ENCODE assay signal across 2 cellular contexts in the genomic region with DNA sequence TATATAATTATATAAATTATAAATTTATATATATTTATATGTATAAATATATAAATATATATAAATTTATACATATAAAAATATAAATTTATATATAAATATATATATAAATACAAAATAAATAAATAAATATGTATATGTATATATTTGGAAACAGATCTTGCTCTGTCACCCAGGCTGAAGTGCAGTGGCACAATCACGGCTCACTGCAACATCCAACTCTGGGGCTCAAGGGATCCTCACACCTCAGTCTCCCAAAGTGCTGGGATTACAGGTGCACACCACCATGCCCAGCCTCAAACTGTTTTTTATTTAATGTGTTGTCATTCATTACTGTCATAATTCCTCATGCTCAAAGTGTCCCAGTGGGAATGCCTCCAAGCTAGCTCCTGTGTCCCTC.
TF ChIP-seq lines count a peak whose summit lies in the region.

No MANE protein-coding gene starts in this region.

TF ChIP-seq in H1, 55 proteins besides CTCF, POLR2A, EP300 and RAD21 (continued from another document):
- TF ChIP-seq, protein P1, sequence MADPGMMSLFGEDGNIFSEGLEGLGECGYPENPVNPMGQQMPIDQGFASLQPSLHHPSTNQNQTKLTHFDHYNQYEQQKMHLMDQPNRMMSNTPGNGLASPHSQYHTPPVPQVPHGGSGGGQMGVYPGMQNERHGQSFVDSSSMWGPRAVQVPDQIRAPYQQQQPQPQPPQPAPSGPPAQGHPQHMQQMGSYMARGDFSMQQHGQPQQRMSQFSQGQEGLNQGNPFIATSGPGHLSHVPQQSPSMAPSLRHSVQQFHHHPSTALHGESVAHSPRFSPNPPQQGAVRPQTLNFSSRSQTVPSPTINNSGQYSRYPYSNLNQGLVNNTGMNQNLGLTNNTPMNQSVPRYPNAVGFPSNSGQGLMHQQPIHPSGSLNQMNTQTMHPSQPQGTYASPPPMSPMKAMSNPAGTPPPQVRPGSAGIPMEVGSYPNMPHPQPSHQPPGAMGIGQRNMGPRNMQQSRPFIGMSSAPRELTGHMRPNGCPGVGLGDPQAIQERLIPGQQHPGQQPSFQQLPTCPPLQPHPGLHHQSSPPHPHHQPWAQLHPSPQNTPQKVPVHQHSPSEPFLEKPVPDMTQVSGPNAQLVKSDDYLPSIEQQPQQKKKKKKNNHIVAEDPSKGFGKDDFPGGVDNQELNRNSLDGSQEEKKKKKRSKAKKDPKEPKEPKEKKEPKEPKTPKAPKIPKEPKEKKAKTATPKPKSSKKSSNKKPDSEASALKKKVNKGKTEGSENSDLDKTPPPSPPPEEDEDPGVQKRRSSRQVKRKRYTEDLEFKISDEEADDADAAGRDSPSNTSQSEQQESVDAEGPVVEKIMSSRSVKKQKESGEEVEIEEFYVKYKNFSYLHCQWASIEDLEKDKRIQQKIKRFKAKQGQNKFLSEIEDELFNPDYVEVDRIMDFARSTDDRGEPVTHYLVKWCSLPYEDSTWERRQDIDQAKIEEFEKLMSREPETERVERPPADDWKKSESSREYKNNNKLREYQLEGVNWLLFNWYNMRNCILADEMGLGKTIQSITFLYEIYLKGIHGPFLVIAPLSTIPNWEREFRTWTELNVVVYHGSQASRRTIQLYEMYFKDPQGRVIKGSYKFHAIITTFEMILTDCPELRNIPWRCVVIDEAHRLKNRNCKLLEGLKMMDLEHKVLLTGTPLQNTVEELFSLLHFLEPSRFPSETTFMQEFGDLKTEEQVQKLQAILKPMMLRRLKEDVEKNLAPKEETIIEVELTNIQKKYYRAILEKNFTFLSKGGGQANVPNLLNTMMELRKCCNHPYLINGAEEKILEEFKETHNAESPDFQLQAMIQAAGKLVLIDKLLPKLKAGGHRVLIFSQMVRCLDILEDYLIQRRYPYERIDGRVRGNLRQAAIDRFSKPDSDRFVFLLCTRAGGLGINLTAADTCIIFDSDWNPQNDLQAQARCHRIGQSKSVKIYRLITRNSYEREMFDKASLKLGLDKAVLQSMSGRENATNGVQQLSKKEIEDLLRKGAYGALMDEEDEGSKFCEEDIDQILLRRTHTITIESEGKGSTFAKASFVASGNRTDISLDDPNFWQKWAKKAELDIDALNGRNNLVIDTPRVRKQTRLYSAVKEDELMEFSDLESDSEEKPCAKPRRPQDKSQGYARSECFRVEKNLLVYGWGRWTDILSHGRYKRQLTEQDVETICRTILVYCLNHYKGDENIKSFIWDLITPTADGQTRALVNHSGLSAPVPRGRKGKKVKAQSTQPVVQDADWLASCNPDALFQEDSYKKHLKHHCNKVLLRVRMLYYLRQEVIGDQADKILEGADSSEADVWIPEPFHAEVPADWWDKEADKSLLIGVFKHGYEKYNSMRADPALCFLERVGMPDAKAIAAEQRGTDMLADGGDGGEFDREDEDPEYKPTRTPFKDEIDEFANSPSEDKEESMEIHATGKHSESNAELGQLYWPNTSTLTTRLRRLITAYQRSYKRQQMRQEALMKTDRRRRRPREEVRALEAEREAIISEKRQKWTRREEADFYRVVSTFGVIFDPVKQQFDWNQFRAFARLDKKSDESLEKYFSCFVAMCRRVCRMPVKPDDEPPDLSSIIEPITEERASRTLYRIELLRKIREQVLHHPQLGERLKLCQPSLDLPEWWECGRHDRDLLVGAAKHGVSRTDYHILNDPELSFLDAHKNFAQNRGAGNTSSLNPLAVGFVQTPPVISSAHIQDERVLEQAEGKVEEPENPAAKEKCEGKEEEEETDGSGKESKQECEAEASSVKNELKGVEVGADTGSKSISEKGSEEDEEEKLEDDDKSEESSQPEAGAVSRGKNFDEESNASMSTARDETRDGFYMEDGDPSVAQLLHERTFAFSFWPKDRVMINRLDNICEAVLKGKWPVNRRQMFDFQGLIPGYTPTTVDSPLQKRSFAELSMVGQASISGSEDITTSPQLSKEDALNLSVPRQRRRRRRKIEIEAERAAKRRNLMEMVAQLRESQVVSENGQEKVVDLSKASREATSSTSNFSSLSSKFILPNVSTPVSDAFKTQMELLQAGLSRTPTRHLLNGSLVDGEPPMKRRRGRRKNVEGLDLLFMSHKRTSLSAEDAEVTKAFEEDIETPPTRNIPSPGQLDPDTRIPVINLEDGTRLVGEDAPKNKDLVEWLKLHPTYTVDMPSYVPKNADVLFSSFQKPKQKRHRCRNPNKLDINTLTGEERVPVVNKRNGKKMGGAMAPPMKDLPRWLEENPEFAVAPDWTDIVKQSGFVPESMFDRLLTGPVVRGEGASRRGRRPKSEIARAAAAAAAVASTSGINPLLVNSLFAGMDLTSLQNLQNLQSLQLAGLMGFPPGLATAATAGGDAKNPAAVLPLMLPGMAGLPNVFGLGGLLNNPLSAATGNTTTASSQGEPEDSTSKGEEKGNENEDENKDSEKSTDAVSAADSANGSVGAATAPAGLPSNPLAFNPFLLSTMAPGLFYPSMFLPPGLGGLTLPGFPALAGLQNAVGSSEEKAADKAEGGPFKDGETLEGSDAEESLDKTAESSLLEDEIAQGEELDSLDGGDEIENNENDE (IDR thresholded peaks at IDR 0.05; ENCODE audit: insufficient replicate concordance, low read length): no peak
- TF ChIP-seq HDAC6 (IDR thresholded peaks at IDR 0.05; ENCODE audit: low read depth, low read length): no peak
- TF ChIP-seq, protein P2, sequence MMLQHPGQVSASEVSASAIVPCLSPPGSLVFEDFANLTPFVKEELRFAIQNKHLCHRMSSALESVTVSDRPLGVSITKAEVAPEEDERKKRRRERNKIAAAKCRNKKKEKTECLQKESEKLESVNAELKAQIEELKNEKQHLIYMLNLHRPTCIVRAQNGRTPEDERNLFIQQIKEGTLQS (IDR thresholded peaks at IDR 0.05; ENCODE audit: insufficient read depth, low read depth, low read length): no peak

TF ChIP-seq in SK-N-SH treated with all-trans-retinoic acid at 6 μM for 48 hours, 23 proteins besides CTCF, POLR2A, EP300 and RAD21 (continued from another document):
- TF ChIP-seq, protein P3, sequence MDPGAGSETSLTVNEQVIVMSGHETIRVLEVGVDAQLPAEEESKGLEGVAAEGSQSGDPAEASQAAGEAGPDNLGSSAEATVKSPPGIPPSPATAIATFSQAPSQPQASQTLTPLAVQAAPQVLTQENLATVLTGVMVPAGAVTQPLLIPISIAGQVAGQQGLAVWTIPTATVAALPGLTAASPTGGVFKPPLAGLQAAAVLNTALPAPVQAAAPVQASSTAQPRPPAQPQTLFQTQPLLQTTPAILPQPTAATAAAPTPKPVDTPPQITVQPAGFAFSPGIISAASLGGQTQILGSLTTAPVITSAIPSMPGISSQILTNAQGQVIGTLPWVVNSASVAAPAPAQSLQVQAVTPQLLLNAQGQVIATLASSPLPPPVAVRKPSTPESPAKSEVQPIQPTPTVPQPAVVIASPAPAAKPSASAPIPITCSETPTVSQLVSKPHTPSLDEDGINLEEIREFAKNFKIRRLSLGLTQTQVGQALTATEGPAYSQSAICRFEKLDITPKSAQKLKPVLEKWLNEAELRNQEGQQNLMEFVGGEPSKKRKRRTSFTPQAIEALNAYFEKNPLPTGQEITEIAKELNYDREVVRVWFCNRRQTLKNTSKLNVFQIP (CRISPR knock-in tag; IDR thresholded peaks at IDR 0.05; ENCODE audit: borderline replicate concordance, low read depth): no peak
- no peak for TF ChIP-seq ZNF565 (CRISPR knock-in tag; conservative IDR thresholded peaks at IDR 0.05; ENCODE audit: low read depth)
- TF ChIP-seq ZFP30 (CRISPR knock-in tag; IDR thresholded peaks at IDR 0.05): no peak
- no peak for TF ChIP-seq TOX (CRISPR knock-in tag; IDR thresholded peaks at IDR 0.05; ENCODE audit: borderline replicate concordance)
- TF ChIP-seq RARB (CRISPR knock-in tag; IDR thresholded peaks at IDR 0.05): no peak
- no peak for TF ChIP-seq ZC3H10 (CRISPR knock-in tag; IDR thresholded peaks at IDR 0.05)
- TF ChIP-seq, protein P4, sequence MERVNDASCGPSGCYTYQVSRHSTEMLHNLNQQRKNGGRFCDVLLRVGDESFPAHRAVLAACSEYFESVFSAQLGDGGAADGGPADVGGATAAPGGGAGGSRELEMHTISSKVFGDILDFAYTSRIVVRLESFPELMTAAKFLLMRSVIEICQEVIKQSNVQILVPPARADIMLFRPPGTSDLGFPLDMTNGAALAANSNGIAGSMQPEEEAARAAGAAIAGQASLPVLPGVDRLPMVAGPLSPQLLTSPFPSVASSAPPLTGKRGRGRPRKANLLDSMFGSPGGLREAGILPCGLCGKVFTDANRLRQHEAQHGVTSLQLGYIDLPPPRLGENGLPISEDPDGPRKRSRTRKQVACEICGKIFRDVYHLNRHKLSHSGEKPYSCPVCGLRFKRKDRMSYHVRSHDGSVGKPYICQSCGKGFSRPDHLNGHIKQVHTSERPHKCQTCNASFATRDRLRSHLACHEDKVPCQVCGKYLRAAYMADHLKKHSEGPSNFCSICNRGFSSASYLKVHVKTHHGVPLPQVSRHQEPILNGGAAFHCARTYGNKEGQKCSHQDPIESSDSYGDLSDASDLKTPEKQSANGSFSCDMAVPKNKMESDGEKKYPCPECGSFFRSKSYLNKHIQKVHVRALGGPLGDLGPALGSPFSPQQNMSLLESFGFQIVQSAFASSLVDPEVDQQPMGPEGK (CRISPR knock-in tag; IDR thresholded peaks at IDR 0.05; ENCODE audit: borderline replicate concordance): no peak
- no peak for TF ChIP-seq ARNTL (CRISPR knock-in tag; IDR thresholded peaks at IDR 0.05; ENCODE audit: borderline replicate concordance, low read depth)
- no peak for TF ChIP-seq OSR1 (CRISPR knock-in tag; IDR thresholded peaks at IDR 0.05)
- no peak for TF ChIP-seq CSRNP3 (CRISPR knock-in tag; IDR thresholded peaks at IDR 0.05)
